In the genomic region with DNA sequence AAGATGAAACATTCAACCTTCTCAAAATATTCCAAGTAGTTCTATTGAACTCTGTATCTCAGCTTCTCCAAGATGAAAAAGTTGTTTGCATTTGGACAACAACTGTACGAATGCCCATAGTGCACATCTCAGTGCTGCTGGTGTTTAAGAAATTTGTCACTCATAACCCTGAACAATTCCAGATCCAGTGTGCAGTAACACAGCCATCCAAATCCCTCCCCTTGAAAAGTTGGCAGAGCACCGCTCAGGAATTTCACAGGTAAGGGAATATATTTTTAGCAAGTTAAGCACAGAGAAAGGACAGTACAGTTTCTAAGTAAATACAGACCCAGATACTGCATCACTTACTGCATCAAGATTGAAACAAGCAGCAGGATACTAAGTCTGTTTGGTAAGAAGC, we compare ENCODE assay signal across 21 cellular contexts.
A peak's percentile ranks its signal among the peaks of the same experiment; 100 is the strongest.
DNase-seq lines count a peak whose midpoint lies in the region; ATAC-seq and TF ChIP-seq lines count a peak whose summit lies in the region.
"Had no signal": no experiment of that assay in that cellular context is flagged by ENCODE, and none has a peak within 500 bp of the region (broad histone marks: within the 10 kb centered on the region; RNA-seq: fewer than 3 reads in every experiment).

No MANE protein-coding gene starts in this region.

- DNase-seq in left ventricle myocardium superior, result no peak
- no peak for DNase-seq in right cardiac atrium
- no peak for DNase-seq in T-helper 17 cell
- DNase-seq in body of pancreas, result peak in 1 of 4 donors; percentile 20
- peak; percentile 12 to 48 for DNase-seq in thyroid gland
- no peak for DNase-seq in NCI-H1436 (lab: John Stamatoyannopoulos, UW)
- DNase-seq: CD8-positive, alpha-beta memory T cell; DMS53; EL; GOT3; KG1; MV-4-11; NCI-H187; NCI-H2107; NCI-H2227 treated with DMSO at 0.1 percent for 48 hours; NCI-H510A treated with DMSO at 0.1 percent for 48 hours; NCI-H774; SHP77 had no signal

- peaks cover 3% of the 10 kb centered on the region for H3K36me3 Mint-ChIP-seq in T-helper 17 cell (ENCODE audit: low read depth)

- no peak for TF ChIP-seq POLR2A in body of pancreas (IDR thresholded peaks at IDR 0.05)
- TF ChIP-seq POLR2A in thyroid gland (IDR thresholded peaks at IDR 0.05), result no peak

- H3K4me1 ChIP-seq in right cardiac atrium (ENCODE audit: control insufficient read depth, insufficient read depth, low read length), result no peaks in the 10 kb centered on the region
- peaks cover 51% of the 10 kb centered on the region for H3K4me1 ChIP-seq in body of pancreas
- H3K4me1 ChIP-seq in thyroid gland, result peaks cover 0 to 7% of the 10 kb centered on the region in 2 donors
- H3K4me1 ChIP-seq: BLaER1 had no signal

- ATAC-seq in left ventricle myocardium superior (peak; percentile 64), right cardiac atrium (no peak), T-helper 17 cell (no peak), body of pancreas (no peak), HG03280 (IDR thresholded peaks at IDR 0.05; ENCODE audit: unreplicated experiment) (no peak)
- ATAC-seq: GM12878 had no signal

- H3K27me3 ChIP-seq in right cardiac atrium (ENCODE audit: control insufficient read depth, insufficient read depth) (no peaks in the 10 kb centered on the region), body of pancreas (no peaks in the 10 kb centered on the region), thyroid gland (no peaks in the 10 kb centered on the region)
- H3K27me3 ChIP-seq: BLaER1 had no signal

- 73% methylated on average over 2 of the region's 2 CpGs for WGBS in right cardiac atrium
- 28 to 50% methylated on average over 2 of the region's 2 CpGs for WGBS in body of pancreas, 2 donors
- 60 to 76% methylated on average over 2 of the region's 2 CpGs for WGBS in thyroid gland, 2 donors

- H3K27me3 Mint-ChIP-seq in T-helper 17 cell, result no peaks in the 10 kb centered on the region
- H3K27me3 Mint-ChIP-seq: CD8-positive, alpha-beta memory T cell had no signal

- TF ChIP-seq CTCF in body of pancreas (IDR thresholded peaks at IDR 0.05) (no peak), thyroid gland (IDR thresholded peaks at IDR 0.05) (no peak)

- H3K27ac ChIP-seq in right cardiac atrium (ENCODE audit: low read length) (no peak overlapping the region), body of pancreas (peak overlapping the region in 3 of 4 donors; percentile 12 to 55 (median 28)), thyroid gland (no peak overlapping the region)
- H3K27ac ChIP-seq: BLaER1 had no signal

- intact Hi-C loops in left ventricle myocardium superior (cut with micrococcal nuclease) (no loop called here), right cardiac atrium (cut with DNase I) (no loop called here), body of pancreas (cut with DNase I) (no loop called here), thyroid gland (cut with DNase I) (no loop called here)

- H3K9me3 ChIP-seq in right cardiac atrium (ENCODE audit: control insufficient read depth, low read length), result no peaks in the 10 kb centered on the region
- no peaks in the 10 kb centered on the region for H3K9me3 ChIP-seq in T-helper 17 cell (ENCODE audit: control insufficient read depth, low read length, poor library complexity, severe bottlenecking)
- H3K9me3 ChIP-seq in body of pancreas, result no peaks in the 10 kb centered on the region
- no peaks in the 10 kb centered on the region for H3K9me3 ChIP-seq in thyroid gland
- H3K9me3 ChIP-seq: BLaER1 had no signal

- peaks cover 9% of the 10 kb centered on the region for H3K4me1 Mint-ChIP-seq in T-helper 17 cell

- H3K4me3 ChIP-seq in right cardiac atrium (ENCODE audit: low read length) (no peak overlapping the region), body of pancreas (no peak overlapping the region), thyroid gland (replicated peaks in 1 of 3) (no peak overlapping the region)
- H3K4me3 ChIP-seq: BLaER1, GM12878 had no signal

- peak overlapping the region; percentile 11 for H3K27ac Mint-ChIP-seq in T-helper 17 cell

- no peak overlapping the region for H3K4me3 Mint-ChIP-seq in T-helper 17 cell
- H3K4me3 Mint-ChIP-seq: CD8-positive, alpha-beta memory T cell had no signal

- no peaks in the 10 kb centered on the region for H3K36me3 ChIP-seq in body of pancreas (replicated peaks in 1 of 2; ENCODE audit: insufficient read depth in 1 of 2, low read depth in 2 of 2)
- no peaks in the 10 kb centered on the region for H3K36me3 ChIP-seq in thyroid gland

Comparison
In these comparisons a context has a peak if more than half of its experiments do, and no peak if none do; other contexts are left out.
1. DNase-seq: peak in thyroid gland (2 of 2); none in left ventricle myocardium superior (single experiment), right cardiac atrium (0 of 3), T-helper 17 cell (0 of 3) and NCI-H1436 (single experiment).
2. H3K27ac ChIP-seq: peak in body of pancreas (3 of 4); none in right cardiac atrium (single experiment) and thyroid gland (0 of 3).